ENCODE assay signal across 8 cellular contexts in genomic region chr1:23343246-23344110, GRCh38. TPM values are rescaled to one million over a fixed set of nuclear protein-coding genes. Genes with fewer than 3 reads are reported as not detected.
DNase-seq lines count a peak whose midpoint lies in the region; ATAC-seq, FAIRE-seq and TF ChIP-seq lines count a peak whose summit lies in the region.

No MANE protein-coding gene starts in this region.

- no peaks in the 10 kb centered on the region for H3K27me3 ChIP-seq in small intestine (ENCODE audit: control insufficient read depth in 2 of 2, insufficient read depth in 2 of 2, low read length in 2 of 2)

- FAIRE-seq in small intestine (lab: Jason Lieb, UNC) = no peak

- H3K36me3 ChIP-seq in small intestine (ENCODE audit: control insufficient read depth in 2 of 2, insufficient read depth in 2 of 2, low read length in 2 of 2) = no peaks in the 10 kb centered on the region

- peak overlapping the region; percentile 80 to 95 for H3K27ac ChIP-seq in small intestine (ENCODE audit: low read depth in 1 of 2, low read length in 1 of 2)

- in situ Hi-C loops in astrocyte of the cerebellum (cut with HindIII; ENCODE audit: low sequenced_read_pairs) = no loop called here

- 0 to 1% (median 0%) methylated on average over 48 to 65 of the region's 65 CpGs for WGBS in small intestine, 3 donors

- H3K4me1 ChIP-seq in small intestine (ENCODE audit: control insufficient read depth in 2 of 2, insufficient read depth in 1 of 2, low read depth in 1 of 2, low read length in 1 of 2) = peaks cover 0 to 9% of the 10 kb centered on the region in 2 donors

- peak overlapping the region; percentile 85 for H3K4me3 ChIP-seq in astrocyte of the cerebellum (ENCODE audit: low read depth, low read length)
- peak overlapping the region; percentile 74 for H3K4me3 ChIP-seq in iPS-18c (ENCODE audit: insufficient read depth, low read depth, low read length)
- H3K4me3 ChIP-seq in small intestine (ENCODE audit: low read depth in 1 of 2, low read length in 2 of 2) = peak overlapping the region; percentile 90 to 98

- DNase-seq in AG08396 (ENCODE audit: low spot score) (peak; percentile 46), T-helper 1 cell (peak; percentile 8 to 35 (median 14)), astrocyte of the cerebellum (ENCODE audit: low read depth) (no peak), small intestine (peak; percentile 46), globus pallidus (ENCODE audit: low spot score) (no peak)

- no peaks in the 10 kb centered on the region for H3K9me3 ChIP-seq in iPS-18c (ENCODE audit: control insufficient read depth, insufficient read depth, low read length)
- H3K9me3 ChIP-seq in small intestine (ENCODE audit: control insufficient read depth, low read depth) = no peaks in the 10 kb centered on the region

- peak; percentile 1 for ATAC-seq in GM18520 (IDR thresholded peaks at IDR 0.05; ENCODE audit: unreplicated experiment)
- peak; percentile 17 for ATAC-seq in HG03432 (IDR thresholded peaks at IDR 0.05; ENCODE audit: unreplicated experiment)

- TF ChIP-seq CTCF in astrocyte of the cerebellum (IDR thresholded peaks at IDR 0.05; ENCODE audit: low read depth, low read length, missing control alignments) = no peak

RNA-seq across cellular contexts. Expression of gene HNRNPR, which starts 0.6 kb away (rescaled TPM):
- 100 to 1,000 TPM in 1 of 3 donors, 10 to 100 TPM in 2; 47.8 to 101 (median 55.2) TPM for polyA plus RNA-seq in small intestine

RNA-seq across cellular contexts. Expression of gene ZNF436, which starts 26.2 kb away (rescaled TPM):
- polyA plus RNA-seq in small intestine = 1 to 10 TPM; 3.8 to 4.9 (median 4.0) TPM

Comparison
In these comparisons a context has a peak if more than half of its experiments do, and no peak if none do; other contexts are left out.
1. DNase-seq: peak in AG08396 (single experiment), T-helper 1 cell (5 of 5) and small intestine (single experiment); none in astrocyte of the cerebellum (single experiment) and globus pallidus (single experiment).
2. Peak in every context shown above with its lines, with median percentiles within 50 percentile points of each other: H3K4me3 ChIP-seq.